8 cellular contexts compared by ENCODE assay signal in genomic region chr3:150412599-150413069, GRCh38. TPM values are rescaled to one million over a fixed set of nuclear protein-coding genes. Genes with fewer than 3 reads are reported as not detected.
DNase-seq lines count a peak whose midpoint lies in the region; ATAC-seq, FAIRE-seq and TF ChIP-seq lines count a peak whose summit lies in the region.

No MANE protein-coding gene starts in this region.

- intact Hi-C loops in endothelial cell of umbilical vein (cut with micrococcal nuclease): loop anchor here (2.0 to 10.0 kb wide), 2 partner anchors 18 to 352 kb away; partner anchors contain the start of gene SIAH2

- peaks cover 8 to 39% (median 23%) of the 10 kb centered on the region in 10 experiments; a peak in 19 of 20 replicates for H3K4me1 ChIP-seq in BLaER1 treated with 17β-estradiol and CSF1 and Interleukin-3, amounts not matched to agents 10 nM and 100 nM
- peaks cover 36% of the 10 kb centered on the region for H3K4me1 ChIP-seq in endothelial cell of umbilical vein (ENCODE audit: control insufficient read depth, extremely low read depth, insufficient read depth, low read length)

- H3K27me3 ChIP-seq in BLaER1 treated with 17β-estradiol and CSF1 and Interleukin-3, amounts not matched to agents 10 nM and 100 nM: no peaks in the 10 kb centered on the region
- H3K27me3 ChIP-seq in H7 (ENCODE audit: control insufficient read depth, insufficient read depth, low read length): no peaks in the 10 kb centered on the region
- no peaks in the 10 kb centered on the region for H3K27me3 ChIP-seq in endothelial cell of umbilical vein (ENCODE audit: control insufficient read depth in 2 of 2, insufficient read depth in 2 of 2, low read length in 2 of 2)
- H3K27me3 ChIP-seq in neural cell (ENCODE audit: insufficient read depth, low read depth, low read length): no peaks in the 10 kb centered on the region

- no peak for TF ChIP-seq EP300 in neural cell (conservative IDR thresholded peaks at IDR 0.05; ENCODE audit: poor library complexity, severe bottlenecking)

- H3K9ac ChIP-seq in BLaER1 treated with 17β-estradiol and CSF1 and Interleukin-3, amounts not matched to agents 10 nM and 100 nM: peak overlapping the region; percentile 92 to 99 (median 97)
- H3K9ac ChIP-seq in endothelial cell of umbilical vein (replicated peaks; ENCODE audit: extremely low read depth, insufficient read depth, low read length): peak overlapping the region; percentile 96
- peak overlapping the region; percentile 22 for H3K9ac ChIP-seq in neural cell (ENCODE audit: low read length)

- CTCF ChIA-PET in endothelial cell of umbilical vein (lab: Charles Lee): interaction anchor here (0.8 to 10.0 kb wide), 14 partner anchors 12 to 475 kb away, joined by 3 to 219 read pairs (median 3); no protein-coding TSS in a partner anchor

- peak overlapping the region; percentile 28 to 98 (median 96); a peak in 20 of 22 replicates for H3K27ac ChIP-seq in BLaER1 treated with 17β-estradiol and CSF1 and Interleukin-3, amounts not matched to agents 10 nM and 100 nM
- H3K27ac ChIP-seq in endothelial cell of umbilical vein (ENCODE audit: insufficient read depth, low read depth, low read length) (peak overlapping the region; percentile 26), neural cell (ENCODE audit: low read length) (no peak overlapping the region)

- TF ChIP-seq CTCF in endothelial cell of umbilical vein (IDR thresholded peaks at IDR 0.05; ENCODE audit: extremely low read depth in 1 of 2, insufficient read depth in 1 of 2, low read depth in 1 of 2, low read length in 2 of 2) (no peak), neural cell (IDR thresholded peaks at IDR 0.05; ENCODE audit: poor library complexity, severe bottlenecking) (no peak)

- H3K79me2 ChIP-seq in endothelial cell of umbilical vein (ENCODE audit: control insufficient read depth, insufficient read depth, low read length): peaks cover 87% of the 10 kb centered on the region
- H3K79me2 ChIP-seq in neural cell (replicated peaks; ENCODE audit: insufficient read depth, low read length): peaks cover 71% of the 10 kb centered on the region

- no peak for TF ChIP-seq POLR2A in endothelial cell of umbilical vein (IDR thresholded peaks at IDR 0.05; ENCODE audit: low read depth, low read length)

- H2AFZ ChIP-seq in endothelial cell of umbilical vein (ENCODE audit: low read depth, low read length) (no peak overlapping the region), neural cell (ENCODE audit: low read depth, low read length) (no peak overlapping the region)

- peak; percentile 37 for FAIRE-seq in endothelial cell of umbilical vein (lab: Jason Lieb, UNC)

- no peaks in the 10 kb centered on the region for H3K9me3 ChIP-seq in BLaER1 treated with 17β-estradiol and CSF1 and Interleukin-3, amounts not matched to agents 10 nM and 100 nM (replicated peaks in 1 of 11)
- H3K9me3 ChIP-seq in endothelial cell of umbilical vein (replicated peaks; ENCODE audit: control insufficient read depth, insufficient read depth, low read length) (no peaks in the 10 kb centered on the region), neural cell (ENCODE audit: low read length) (no peaks in the 10 kb centered on the region)

- no peaks in the 10 kb centered on the region for H3K9me2 ChIP-seq in neural cell (ENCODE audit: insufficient read depth, low read length)

- no peak for TF ChIP-seq RAD21 in neural cell (conservative IDR thresholded peaks at IDR 0.05)

- no peak for ATAC-seq in HG02678 (IDR thresholded peaks at IDR 0.05; ENCODE audit: unreplicated experiment)

- in situ Hi-C loops in SK-MEL-5 (cut with HindIII; ENCODE audit: low pct_unique_long_range_greater_than_20kb, low sequenced_read_pairs): no loop called here

- no peaks in the 10 kb centered on the region for H3K9me1 ChIP-seq in endothelial cell of umbilical vein (replicated peaks; ENCODE audit: control insufficient read depth, extremely low read depth, insufficient read depth, low read length)

- H3K36me3 ChIP-seq in BLaER1 treated with 17β-estradiol and CSF1 and Interleukin-3, amounts not matched to agents 10 nM and 100 nM: peaks cover 3 to 47% (median 26%) of the 10 kb centered on the region in 11 experiments; a peak in 19 of 22 replicates
- H3K36me3 ChIP-seq in H7 (replicated peaks; ENCODE audit: control insufficient read depth, insufficient read depth, low read length) (no peaks in the 10 kb centered on the region; the same call in 1 of the 2 replicates), endothelial cell of umbilical vein (ENCODE audit: control insufficient read depth in 2 of 2, extremely low read depth in 1 of 2, insufficient read depth in 2 of 2, low read length in 2 of 2) (peaks cover 0 to 6% of the 10 kb centered on the region in 2 experiments), neural cell (ENCODE audit: insufficient read depth, low read length) (no peaks in the 10 kb centered on the region)

- DNase-seq in H7 (no peak), SK-MEL-5 (ENCODE audit: low read depth, low spot score) (peak; percentile 45), endothelial cell of umbilical vein (ENCODE audit: low read depth, low spot score) (peak; percentile 72), SHP77 treated with DMSO at 0.1 percent for 48 hours (lab: John Stamatoyannopoulos, UW) (no peak), NCI-H2081 treated with DMSO at 0.1 percent for 48 hours (lab: John Stamatoyannopoulos, UW) (no peak)

- dilution Hi-C loops in endothelial cell of umbilical vein (cut with MboI; ENCODE audit: extremely low pct_ligation_motif_present, low sequenced_read_pairs): loop anchor here (25.0 kb wide), 1 partner anchor 175 kb away; no protein-coding TSS in a partner anchor

- peak overlapping the region; percentile 85 to 99 (median 94) for H3K4me2 ChIP-seq in BLaER1 treated with 17β-estradiol and CSF1 and Interleukin-3, amounts not matched to agents 10 nM and 100 nM
- H3K4me2 ChIP-seq in endothelial cell of umbilical vein (ENCODE audit: insufficient read depth, low read length): peak overlapping the region; percentile 99
- peak overlapping the region; percentile 95 for H3K4me2 ChIP-seq in neural cell (ENCODE audit: low read length)

- peaks cover 59 to 92% (median 87%) of the 10 kb centered on the region in 11 experiments for H4K20me1 ChIP-seq in BLaER1 treated with 17β-estradiol and CSF1 and Interleukin-3, amounts not matched to agents 10 nM and 100 nM
- H4K20me1 ChIP-seq in endothelial cell of umbilical vein (replicated peaks; ENCODE audit: control insufficient read depth, extremely low read depth, insufficient read depth, low read length): peaks cover 21% of the 10 kb centered on the region
- peaks cover 44% of the 10 kb centered on the region for H4K20me1 ChIP-seq in neural cell (ENCODE audit: insufficient read depth)

- POLR2A ChIA-PET in endothelial cell of umbilical vein (lab: Charles Lee): interaction anchor here (0.7 to 1.2 kb wide), 2 partner anchors 41 to 185 kb away, joined by 3 to 4 read pairs; no protein-coding TSS in a partner anchor

- peaks cover 2% of the 10 kb centered on the region for H3F3A ChIP-seq in neural cell (ENCODE audit: insufficient read depth, low read length, poor library complexity, severe bottlenecking)

- H3K4me3 ChIP-seq in BLaER1 treated with 17β-estradiol and CSF1 and Interleukin-3, amounts not matched to agents 10 nM and 100 nM: peak overlapping the region; percentile 80 to 97 (median 89)
- H3K4me3 ChIP-seq in H7 (ENCODE audit: insufficient read depth, low read depth, low read length): peak overlapping the region; percentile 22
- peak overlapping the region; percentile 43 to 99 (median 80) for H3K4me3 ChIP-seq in endothelial cell of umbilical vein (replicated peaks in 1 of 3; ENCODE audit: insufficient read depth in 1 of 3, low read depth in 1 of 3, low read length in 3 of 3)
- H3K4me3 ChIP-seq in neural cell (ENCODE audit: low read length): peak overlapping the region; percentile 88

- BruUV-seq in endothelial cell of umbilical vein (replicated peaks; lab: Mats Ljungman, UMichigan): no TSS peak

TF ChIP-seq in endothelial cell of umbilical vein, 7 proteins besides CTCF, POLR2A, EP300 and RAD21 (continues in another document):
- TF ChIP-seq MYC (IDR thresholded peaks at IDR 0.05; ENCODE audit: low read depth, low read length): no peak
- peak; percentile 28 for TF ChIP-seq POLR2AphosphoS5 (IDR thresholded peaks at IDR 0.05; ENCODE audit: insufficient read depth, low read depth, low read length)
- TF ChIP-seq FOS (IDR thresholded peaks at IDR 0.05; ENCODE audit: borderline replicate concordance, insufficient read depth, low read length): peak; percentile 33
- peak; percentile 68 for TF ChIP-seq MAX (IDR thresholded peaks at IDR 0.05; ENCODE audit: insufficient read depth, insufficient read length)
- TF ChIP-seq EZH2 (IDR thresholded peaks at IDR 0.05; ENCODE audit: borderline replicate concordance, low read depth, low read length, severe bottlenecking): no peak

TF ChIP-seq in neural cell, 6 proteins besides CTCF, POLR2A, EP300 and RAD21:
- peak; percentile 66 for TF ChIP-seq MXI1 (conservative IDR thresholded peaks at IDR 0.05; ENCODE audit: poor library complexity, severe bottlenecking)
- no peak for TF ChIP-seq POLR2AphosphoS5 (IDR thresholded peaks at IDR 0.05)

RNA-seq across cellular contexts. Expression of gene TSC22D2, which starts 4.5 kb away (rescaled TPM):
- total RNA-seq in H7 (2014; rRNA removed; shearing (Covaris generic)): 5.8 and 6.1 TPM in 2 replicates
- total RNA-seq in SK-MEL-5 (2014; rRNA removed; shearing (Covaris generic)): 6.3 and 9.0 TPM in 2 replicates
- 18.3 and 21.8 TPM in 2 replicates for polyA plus RNA-seq in SK-MEL-5 (2015; cell fraction: cytosol; rRNA removed)
- polyA plus RNA-seq in SK-MEL-5 (2015; cell fraction: nucleus; rRNA removed): 22.8 and 24.5 TPM in 2 replicates
- total RNA-seq in endothelial cell of umbilical vein: 43.9 and 50.9 TPM in 2 replicates
- polyA plus RNA-seq in endothelial cell of umbilical vein (5.9 and 7.6 TPM in 2 replicates), neural cell (11.9 and 15.3 TPM in 2 replicates)
- polyA plus RNA-seq in endothelial cell of umbilical vein (2011; cell fraction: cytosol; rRNA removed): 11.3 and 11.7 TPM in 2 replicates
- 45.7 and 53.1 TPM in 2 replicates for polyA plus RNA-seq in endothelial cell of umbilical vein (2011; cell fraction: nucleus; rRNA removed)
- 22.3 and 30.9 TPM in 2 replicates for polyA plus RNA-seq in endothelial cell of umbilical vein (2012)
- polyA minus RNA-seq in endothelial cell of umbilical vein (23.5 and 31.4 TPM in 2 replicates), neural cell (16.8 and 25.4 TPM in 2 replicates)
- 22.4 TPM for polyA minus RNA-seq in endothelial cell of umbilical vein (2011; cell fraction: cytosol; rRNA and poly(A)+ RNA removed)
- polyA minus RNA-seq in endothelial cell of umbilical vein (2011; cell fraction: nucleus; rRNA and poly(A)+ RNA removed): 135 and 141 TPM in 2 replicates

Comparison
In these comparisons a context has a peak if more than half of its experiments do, and no peak if none do; other contexts are left out.
1. H3K4me3 ChIP-seq: peak in every context shown above with its lines; median percentile 89 in BLaER1 treated with 17β-estradiol and CSF1 and Interleukin-3, amounts not matched to agents 10 nM and 100 nM; 88 in neural cell; 80 in endothelial cell of umbilical vein; 22 in H7.
2. H3K9ac ChIP-seq: peak in every context shown above with its lines; median percentile 97 in BLaER1 treated with 17β-estradiol and CSF1 and Interleukin-3, amounts not matched to agents 10 nM and 100 nM; 96 in endothelial cell of umbilical vein; 22 in neural cell.
3. DNase-seq: peak in SK-MEL-5 (single experiment) and endothelial cell of umbilical vein (single experiment); none in H7 (single experiment), SHP77 treated with DMSO at 0.1 percent for 48 hours (single experiment) and NCI-H2081 treated with DMSO at 0.1 percent for 48 hours (single experiment).
4. Peak in every context shown above with its lines, with median percentiles within 50 percentile points of each other: H3K4me2 ChIP-seq.